2 cellular contexts compared by ENCODE assay signal in the genomic region with DNA sequence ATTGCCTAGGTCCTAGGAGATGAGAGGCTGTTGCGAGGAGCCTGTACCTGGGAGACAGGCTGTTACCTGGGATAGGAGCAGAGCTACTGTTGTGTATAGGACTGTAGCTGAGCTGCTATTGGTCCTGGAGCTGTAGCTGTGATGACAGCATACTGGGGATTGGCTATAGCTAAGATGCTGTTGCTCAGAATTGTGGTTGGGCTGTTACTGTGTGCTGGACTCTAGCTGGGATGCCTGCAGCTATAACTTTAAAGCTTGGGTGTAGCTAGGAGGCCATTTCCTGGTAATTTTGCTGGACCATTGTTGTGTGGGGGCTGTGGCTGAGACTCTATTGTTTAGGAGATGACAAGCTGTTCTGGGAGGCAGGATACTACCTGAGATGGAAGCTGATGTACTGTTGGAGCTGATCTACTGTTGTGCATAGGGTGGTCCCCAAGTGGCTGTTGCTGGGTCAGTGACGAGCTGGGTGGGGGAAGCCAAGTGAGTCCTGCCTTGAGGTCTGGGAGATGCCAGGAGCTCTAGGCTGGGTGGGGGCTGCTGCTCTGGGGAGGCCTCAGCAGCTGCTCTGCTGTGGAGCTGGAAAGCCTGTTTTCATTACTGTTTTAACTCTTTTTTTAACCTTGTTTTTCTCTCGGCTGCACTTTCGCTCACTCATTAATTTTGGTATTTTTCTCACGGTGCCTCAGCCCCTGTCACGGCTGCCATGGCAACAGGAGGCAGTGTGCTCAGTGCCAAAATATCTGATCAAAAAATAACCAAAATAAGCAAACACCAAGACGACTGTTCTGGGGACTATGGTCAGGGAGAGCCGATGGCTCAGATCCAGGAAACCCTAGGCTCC.
TF ChIP-seq lines count a peak whose summit lies in the region.

No MANE protein-coding gene starts in this region.

TF ChIP-seq in SK-N-SH, 30 proteins besides CTCF, POLR2A, EP300 and RAD21 (continued from another document):
- no peak for TF ChIP-seq YY1 (IDR thresholded peaks at IDR 0.05; ENCODE audit: low read depth)
- no peak for TF ChIP-seq FOSL2 (IDR thresholded peaks at IDR 0.05; ENCODE audit: borderline replicate concordance, low read depth)
- TF ChIP-seq TEAD4 (IDR thresholded peaks at IDR 0.05; ENCODE audit: borderline replicate concordance, insufficient read depth), result no peak
- no peak for TF ChIP-seq MEF2A (IDR thresholded peaks at IDR 0.05; ENCODE audit: borderline replicate concordance, low read depth)
- TF ChIP-seq SIN3A (IDR thresholded peaks at IDR 0.05; ENCODE audit: borderline replicate concordance, low read depth, low read length), result no peak

TF ChIP-seq in SK-N-SH treated with all-trans-retinoic acid at 6 μM for 48 hours, 23 proteins besides CTCF, POLR2A, EP300 and RAD21 (continued from another document):
- TF ChIP-seq, protein P1, sequence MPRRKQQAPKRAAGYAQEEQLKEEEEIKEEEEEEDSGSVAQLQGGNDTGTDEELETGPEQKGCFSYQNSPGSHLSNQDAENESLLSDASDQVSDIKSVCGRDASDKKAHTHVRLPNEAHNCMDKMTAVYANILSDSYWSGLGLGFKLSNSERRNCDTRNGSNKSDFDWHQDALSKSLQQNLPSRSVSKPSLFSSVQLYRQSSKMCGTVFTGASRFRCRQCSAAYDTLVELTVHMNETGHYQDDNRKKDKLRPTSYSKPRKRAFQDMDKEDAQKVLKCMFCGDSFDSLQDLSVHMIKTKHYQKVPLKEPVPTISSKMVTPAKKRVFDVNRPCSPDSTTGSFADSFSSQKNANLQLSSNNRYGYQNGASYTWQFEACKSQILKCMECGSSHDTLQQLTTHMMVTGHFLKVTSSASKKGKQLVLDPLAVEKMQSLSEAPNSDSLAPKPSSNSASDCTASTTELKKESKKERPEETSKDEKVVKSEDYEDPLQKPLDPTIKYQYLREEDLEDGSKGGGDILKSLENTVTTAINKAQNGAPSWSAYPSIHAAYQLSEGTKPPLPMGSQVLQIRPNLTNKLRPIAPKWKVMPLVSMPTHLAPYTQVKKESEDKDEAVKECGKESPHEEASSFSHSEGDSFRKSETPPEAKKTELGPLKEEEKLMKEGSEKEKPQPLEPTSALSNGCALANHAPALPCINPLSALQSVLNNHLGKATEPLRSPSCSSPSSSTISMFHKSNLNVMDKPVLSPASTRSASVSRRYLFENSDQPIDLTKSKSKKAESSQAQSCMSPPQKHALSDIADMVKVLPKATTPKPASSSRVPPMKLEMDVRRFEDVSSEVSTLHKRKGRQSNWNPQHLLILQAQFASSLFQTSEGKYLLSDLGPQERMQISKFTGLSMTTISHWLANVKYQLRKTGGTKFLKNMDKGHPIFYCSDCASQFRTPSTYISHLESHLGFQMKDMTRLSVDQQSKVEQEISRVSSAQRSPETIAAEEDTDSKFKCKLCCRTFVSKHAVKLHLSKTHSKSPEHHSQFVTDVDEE (CRISPR knock-in tag; IDR thresholded peaks at IDR 0.05), result no peak
- TF ChIP-seq, protein P2, sequence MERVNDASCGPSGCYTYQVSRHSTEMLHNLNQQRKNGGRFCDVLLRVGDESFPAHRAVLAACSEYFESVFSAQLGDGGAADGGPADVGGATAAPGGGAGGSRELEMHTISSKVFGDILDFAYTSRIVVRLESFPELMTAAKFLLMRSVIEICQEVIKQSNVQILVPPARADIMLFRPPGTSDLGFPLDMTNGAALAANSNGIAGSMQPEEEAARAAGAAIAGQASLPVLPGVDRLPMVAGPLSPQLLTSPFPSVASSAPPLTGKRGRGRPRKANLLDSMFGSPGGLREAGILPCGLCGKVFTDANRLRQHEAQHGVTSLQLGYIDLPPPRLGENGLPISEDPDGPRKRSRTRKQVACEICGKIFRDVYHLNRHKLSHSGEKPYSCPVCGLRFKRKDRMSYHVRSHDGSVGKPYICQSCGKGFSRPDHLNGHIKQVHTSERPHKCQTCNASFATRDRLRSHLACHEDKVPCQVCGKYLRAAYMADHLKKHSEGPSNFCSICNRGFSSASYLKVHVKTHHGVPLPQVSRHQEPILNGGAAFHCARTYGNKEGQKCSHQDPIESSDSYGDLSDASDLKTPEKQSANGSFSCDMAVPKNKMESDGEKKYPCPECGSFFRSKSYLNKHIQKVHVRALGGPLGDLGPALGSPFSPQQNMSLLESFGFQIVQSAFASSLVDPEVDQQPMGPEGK (CRISPR knock-in tag; IDR thresholded peaks at IDR 0.05; ENCODE audit: borderline replicate concordance), result no peak
